10 cellular contexts compared by ENCODE assay signal in genomic region chr9:71716138-71716909, GRCh38. TPM values are rescaled to one million over a fixed set of nuclear protein-coding genes. Genes with fewer than 3 reads are reported as not detected.
DNase-seq lines count a peak whose midpoint lies in the region; ATAC-seq, FAIRE-seq and TF ChIP-seq lines count a peak whose summit lies in the region.
"Had no signal": no experiment of that assay in that cellular context is flagged by ENCODE, and none has a peak within 500 bp of the region (broad histone marks: within the 10 kb centered on the region; RNA-seq: fewer than 3 reads in every experiment).

No MANE protein-coding gene starts in this region.

- DNase-seq in AG04450 (ENCODE audit: low read depth, low spot score) (no peak), HEK293T (ENCODE audit: extremely low spot score) (no peak), astrocyte (ENCODE audit: low read depth) (no peak), kidney epithelial cell (ENCODE audit: low read depth) (no peak), caudate nucleus (lab: John Stamatoyannopoulos, UW) (no peak)
- no peak for DNase-seq in activated T-helper 2 cell treated with anti-CD3 and anti-CD28 coated beads, Interferon-gamma antibody, Interleukin-2, Interleukin-4, amounts not matched to agents 10 μg/mL and 5 μg/mL and 100 μg/mL, durations not matched to agents 14 hours and 24 hours and 36 hours (ENCODE audit: low spot score)
- DNase-seq: stimulated activated naive B cell treated with anti-CD40 and anti-IgM and Interleukin-4, amounts not matched to agents 10 μg/mL and 1 μg/mL and 100 μg/mL, for 72 hours had no signal

- H3K9me3 Mint-ChIP-seq in astrocyte (ENCODE audit: unreplicated experiment) = no peaks in the 10 kb centered on the region
- no peaks in the 10 kb centered on the region for H3K9me3 Mint-ChIP-seq in activated T-helper 2 cell treated with anti-CD3 and anti-CD28 coated beads, Interferon-gamma antibody, Interleukin-2, Interleukin-4, amounts not matched to agents 10 μg/mL and 5 μg/mL and 100 μg/mL, durations not matched to agents 14 hours and 24 hours and 36 hours
- H3K9me3 Mint-ChIP-seq: activated T-helper 1 cell treated with anti-CD3 and anti-CD28 coated beads, Interleukin-12 subunit alpha, Interleukin-12 subunit beta, Interleukin-2, Interleukin-4 antibody, amounts not matched to agents 30 ng/mL and 10 ng/mL and 1 ng/mL, durations not matched to agents 14 hours and 24 hours and 36 hours; stimulated activated naive B cell treated with anti-CD40 and anti-IgM and Interleukin-4, amounts not matched to agents 10 μg/mL and 1 μg/mL and 100 μg/mL, for 72 hours had no signal

- no peaks in the 10 kb centered on the region for H4K20me1 ChIP-seq in astrocyte (ENCODE audit: insufficient read depth, low read length)

- H3K79me2 ChIP-seq in astrocyte (ENCODE audit: insufficient read depth, low read length) = no peaks in the 10 kb centered on the region

- no peak overlapping the region for H2AFZ ChIP-seq in astrocyte (ENCODE audit: low read depth, low read length)

- no peaks in the 10 kb centered on the region for H3K27me3 Mint-ChIP-seq in astrocyte (ENCODE audit: low read depth, unreplicated experiment)
- no peaks in the 10 kb centered on the region for H3K27me3 Mint-ChIP-seq in activated T-helper 2 cell treated with anti-CD3 and anti-CD28 coated beads, Interferon-gamma antibody, Interleukin-2, Interleukin-4, amounts not matched to agents 10 μg/mL and 5 μg/mL and 100 μg/mL, durations not matched to agents 14 hours and 24 hours and 36 hours (ENCODE audit: low read depth)
- H3K27me3 Mint-ChIP-seq: stimulated activated naive B cell treated with anti-CD40 and anti-IgM and Interleukin-4, amounts not matched to agents 10 μg/mL and 1 μg/mL and 100 μg/mL, for 72 hours had no signal

- no peak for FAIRE-seq in astrocyte (lab: Jason Lieb, UNC)

- H3K9me3 ChIP-seq in AG04450 (ENCODE audit: control insufficient read depth, insufficient read depth, low read length) (no peaks in the 10 kb centered on the region), astrocyte (ENCODE audit: insufficient read depth, low read depth, low read length) (no peaks in the 10 kb centered on the region)

- CTCF ChIA-PET in AG04450 (lab: Charles Lee) = interaction anchor here (0.6 to 3.6 kb wide), 24 partner anchors 9 to 427 kb away, joined by 3 to 80 read pairs (median 6); no protein-coding TSS in a partner anchor
- CTCF ChIA-PET in HEK293T (lab: Yijun Ruan, JAX) = interaction anchor here (0.6 kb wide), 1 partner anchor 13 kb away, joined by 4 read pairs; no protein-coding TSS in a partner anchor

- H3K4me2 ChIP-seq in astrocyte (ENCODE audit: low read length) = no peak overlapping the region

- no peaks in the 10 kb centered on the region for H3K4me1 ChIP-seq in astrocyte (ENCODE audit: insufficient read depth, low read length)

- ATAC-seq in HG02973 (IDR thresholded peaks at IDR 0.05; ENCODE audit: unreplicated experiment) (no peak), GM18867 (IDR thresholded peaks at IDR 0.05; ENCODE audit: unreplicated experiment) (no peak)
- ATAC-seq: stimulated activated naive B cell treated with anti-CD40 and anti-IgM and Interleukin-4, amounts not matched to agents 10 μg/mL and 1 μg/mL and 100 μg/mL, for 72 hours had no signal

- H3K4me3 ChIP-seq in AG04450 (ENCODE audit: low read depth, low read length) (no peak overlapping the region), astrocyte (ENCODE audit: insufficient read depth, low read depth, low read length) (no peak overlapping the region), kidney epithelial cell (ENCODE audit: low read depth, low read length) (no peak overlapping the region)

- no peak overlapping the region for H3K27ac Mint-ChIP-seq in astrocyte (ENCODE audit: unreplicated experiment)
- H3K27ac Mint-ChIP-seq in activated T-helper 2 cell treated with anti-CD3 and anti-CD28 coated beads, Interferon-gamma antibody, Interleukin-2, Interleukin-4, amounts not matched to agents 10 μg/mL and 5 μg/mL and 100 μg/mL, durations not matched to agents 14 hours and 24 hours and 36 hours = no peak overlapping the region
- H3K27ac Mint-ChIP-seq: activated T-helper 1 cell treated with anti-CD3 and anti-CD28 coated beads, Interleukin-12 subunit alpha, Interleukin-12 subunit beta, Interleukin-2, Interleukin-4 antibody, amounts not matched to agents 30 ng/mL and 10 ng/mL and 1 ng/mL, durations not matched to agents 14 hours and 24 hours and 36 hours; stimulated activated naive B cell treated with anti-CD40 and anti-IgM and Interleukin-4, amounts not matched to agents 10 μg/mL and 1 μg/mL and 100 μg/mL, for 72 hours had no signal

- TF ChIP-seq CTCF in AG04450 (IDR thresholded peaks at IDR 0.05; ENCODE audit: low read depth, low read length) (peak; percentile 60), astrocyte (IDR thresholded peaks at IDR 0.05; ENCODE audit: insufficient read depth, low read depth, low read length) (peak; percentile 48), kidney epithelial cell (IDR thresholded peaks at IDR 0.05; ENCODE audit: insufficient read depth, low read length, poor library complexity, severe bottlenecking) (peak; percentile 39)

- H3K36me3 Mint-ChIP-seq in astrocyte (ENCODE audit: low read depth, unreplicated experiment) = peaks cover 10% of the 10 kb centered on the region
- H3K36me3 Mint-ChIP-seq in activated T-helper 2 cell treated with anti-CD3 and anti-CD28 coated beads, Interferon-gamma antibody, Interleukin-2, Interleukin-4, amounts not matched to agents 10 μg/mL and 5 μg/mL and 100 μg/mL, durations not matched to agents 14 hours and 24 hours and 36 hours (ENCODE audit: low read depth) = peaks cover 53% of the 10 kb centered on the region

- H3K4me3 Mint-ChIP-seq in astrocyte (ENCODE audit: unreplicated experiment) = no peak overlapping the region
- no peak overlapping the region for H3K4me3 Mint-ChIP-seq in activated T-helper 2 cell treated with anti-CD3 and anti-CD28 coated beads, Interferon-gamma antibody, Interleukin-2, Interleukin-4, amounts not matched to agents 10 μg/mL and 5 μg/mL and 100 μg/mL, durations not matched to agents 14 hours and 24 hours and 36 hours (ENCODE audit: low read depth)
- H3K4me3 Mint-ChIP-seq: activated T-helper 1 cell treated with anti-CD3 and anti-CD28 coated beads, Interleukin-12 subunit alpha, Interleukin-12 subunit beta, Interleukin-2, Interleukin-4 antibody, amounts not matched to agents 30 ng/mL and 10 ng/mL and 1 ng/mL, durations not matched to agents 14 hours and 24 hours and 36 hours; stimulated activated naive B cell treated with anti-CD40 and anti-IgM and Interleukin-4, amounts not matched to agents 10 μg/mL and 1 μg/mL and 100 μg/mL, for 72 hours had no signal

- POLR2A ChIA-PET in AG04450 (lab: Yijun Ruan, JAX) (interaction anchor here (1.1 kb wide), 1 partner anchor 50 kb away, joined by 4 read pairs; no protein-coding TSS in a partner anchor), HEK293T (lab: Yijun Ruan, JAX) (no interaction called here)

- H3K36me3 ChIP-seq in astrocyte (ENCODE audit: insufficient read depth, low read length) = peaks cover 24% of the 10 kb centered on the region
- no peaks in the 10 kb centered on the region for H3K36me3 ChIP-seq in kidney epithelial cell (ENCODE audit: control insufficient read depth, insufficient read depth, low read length)

- no peak overlapping the region for H3K9ac ChIP-seq in astrocyte (ENCODE audit: low read length)

- H3K4me1 Mint-ChIP-seq in astrocyte (ENCODE audit: low read depth, unreplicated experiment) = peaks cover 2% of the 10 kb centered on the region
- peaks cover 3% of the 10 kb centered on the region for H3K4me1 Mint-ChIP-seq in activated T-helper 2 cell treated with anti-CD3 and anti-CD28 coated beads, Interferon-gamma antibody, Interleukin-2, Interleukin-4, amounts not matched to agents 10 μg/mL and 5 μg/mL and 100 μg/mL, durations not matched to agents 14 hours and 24 hours and 36 hours (ENCODE audit: low read depth)
- H3K4me1 Mint-ChIP-seq: stimulated activated naive B cell treated with anti-CD40 and anti-IgM and Interleukin-4, amounts not matched to agents 10 μg/mL and 1 μg/mL and 100 μg/mL, for 72 hours had no signal

- intact Hi-C loops in activated T-helper 2 cell treated with anti-CD3 and anti-CD28 coated beads, Interferon-gamma antibody, Interleukin-2, Interleukin-4, amounts not matched to agents 10 μg/mL and 5 μg/mL and 100 μg/mL, durations not matched to agents 14 hours and 24 hours and 36 hours (cut with micrococcal nuclease) = loop anchor here (10.0 kb wide), 1 partner anchor 112 kb away; no protein-coding TSS in a partner anchor

- H3K27me3 ChIP-seq in AG04450 (ENCODE audit: control insufficient read depth, insufficient read depth, low read length) (no peaks in the 10 kb centered on the region), astrocyte (ENCODE audit: insufficient read depth, low read length) (no peaks in the 10 kb centered on the region), kidney epithelial cell (ENCODE audit: control insufficient read depth, insufficient read depth, low read length) (no peaks in the 10 kb centered on the region)

- no peak overlapping the region for H3K27ac ChIP-seq in AG04450 (ENCODE audit: low read depth, low read length)
- no peak overlapping the region for H3K27ac ChIP-seq in astrocyte (ENCODE audit: low read depth, low read length)
- H3K27ac ChIP-seq in caudate nucleus (ENCODE audit: low read depth, low read length) = no peak overlapping the region

TF ChIP-seq in HEK293T, 16 proteins besides CTCF, POLR2A, EP300 and RAD21:
- TF ChIP-seq SUZ12 (IDR thresholded peaks at IDR 0.05) (no peak), FOXA1 (IDR thresholded peaks at IDR 0.05) (no peak), ZNF384 (IDR thresholded peaks at IDR 0.05) (peak; percentile 78), L3MBTL2 (conservative IDR thresholded peaks at IDR 0.05) (no peak), BHLHE40 (IDR thresholded peaks at IDR 0.05; ENCODE audit: borderline replicate concordance) (no peak)
TF ChIP-seq in HEK293T: peak in this region for 1.

RNA-seq across cellular contexts. Expression of gene CEMIP2, which starts 52.0 kb away (rescaled TPM):
- 54.4 and 57.0 TPM in 2 replicates for polyA plus RNA-seq in AG04450 (2011; rRNA removed)
- 124 and 152 TPM in 2 replicates for polyA minus RNA-seq in AG04450 (2011; rRNA and poly(A)+ RNA removed)
- total RNA-seq in astrocyte (137 and 139 TPM in 2 replicates), kidney epithelial cell (35.8 and 41.8 TPM in 2 replicates)
- total RNA-seq in activated T-helper 2 cell treated with anti-CD3 and anti-CD28 coated beads, Interferon-gamma antibody, Interleukin-2, Interleukin-4, amounts not matched to agents 10 μg/mL and 5 μg/mL and 100 μg/mL, durations not matched to agents 14 hours and 24 hours and 36 hours = 44.8 and 45.3 TPM in 2 replicates
